Comparison of ENCODE assay signal across 34 cellular contexts in genomic region chr17:72751746-72752145, GRCh38.
"Had no signal": no experiment of that assay in that cellular context is flagged by ENCODE, and none has a peak within 500 bp of the region (broad histone marks: within the 10 kb centered on the region; RNA-seq: fewer than 3 reads in every experiment).

No MANE protein-coding gene starts in this region.

- ATAC-seq: activated CD4-positive, alpha-beta T cell treated with anti-CD3 and anti-CD28 coated beads for 36 hours; activated CD8-positive, alpha-beta T cell treated with anti-CD3 and anti-CD28 coated beads for 36 hours; activated naive CD8-positive, alpha-beta T cell treated with anti-CD3 and anti-CD28 coated beads, Interleukin-2, amount 50 U/mL, for 24 hours; activated T-cell treated with anti-CD3 and anti-CD28 coated beads, Interleukin-2, amount 50 U/mL, for 4 hours; activated T-helper 17 cell treated with anti-CD3 and anti-CD28 coated beads, Interleukin-2, amount 50 U/mL, for 72 hours; body of pancreas; effector memory CD8-positive, alpha-beta T cell; foreskin keratinocyte; gastrocnemius medialis; T-helper 17 cell had no signal

- H3K36me3 ChIP-seq: adrenal gland, gastrocnemius medialis had no signal

- DNase-seq: activated B cell treated with CpG ODN at 0.5 μM for 24 hours; activated CD4-positive, alpha-beta T cell treated with anti-CD3 and anti-CD28 coated beads for 36 hours; activated CD4-positive, alpha-beta T cell treated with anti-CD3 and anti-CD28 coated beads, Interleukin-2, amount 10 ng/mL, durations not matched to agents 24 days and 14 days; activated CD4-positive, alpha-beta T cell treated with anti-CD3 and anti-CD28 coated beads, Interleukin-2, amount 50 U/mL, for 4 hours; activated CD4-positive, CD25-positive, alpha-beta regulatory T cell treated with anti-CD3 and anti-CD28 coated beads, Interleukin-2, amount 50 U/mL, for 72 hours; activated CD8-positive, alpha-beta memory T cell treated with anti-CD3 and anti-CD28 coated beads for 24 hours; activated CD8-positive, alpha-beta T cell treated with anti-CD3 and anti-CD28 coated beads for 36 hours; activated effector memory CD4-positive, alpha-beta T cell treated with Interleukin-2 at 50 U/mL for 16 hours; activated gamma-delta T cell treated with Interleukin-2 at 50 U/mL for 16 hours; activated naive CD4-positive, alpha-beta T cell treated with anti-CD3 and anti-CD28 coated beads, Interleukin-2, amount 50 U/mL, for 16 hours; activated naive CD4-positive, alpha-beta T cell treated with Interleukin-2 at 50 U/mL for 16 hours; activated naive CD8-positive, alpha-beta T cell treated with anti-CD3 and anti-CD28 coated beads for 36 hours; activated naive CD8-positive, alpha-beta T cell treated with anti-CD3 and anti-CD28 coated beads, Interleukin-2, amount 50 U/mL, for 24 hours; activated T-cell treated with anti-CD3 and anti-CD28 coated beads, Interleukin-2, amount 50 U/mL, for 4 hours; adrenal gland; amygdala; aorta; body of pancreas; cortex of kidney; dermis blood vessel endothelial cell; effector CD4-positive, alpha-beta T cell; effector memory CD8-positive, alpha-beta T cell; erythroblast; foreskin keratinocyte; gastrocnemius medialis; glutamatergic neuron; T-helper 1 cell; T-helper 17 cell; T1000; WERI-Rb-1 had no signal

- FAIRE-seq: colon had no signal

- H3K4me3 Mint-ChIP-seq: activated B cell treated with CpG ODN at 0.5 μM for 24 hours; activated CD4-positive, alpha-beta T cell treated with anti-CD3 and anti-CD28 coated beads for 36 hours; activated CD4-positive, alpha-beta T cell treated with anti-CD3 and anti-CD28 coated beads, Interleukin-2, amount 10 ng/mL, durations not matched to agents 24 days and 14 days; activated CD8-positive, alpha-beta T cell treated with anti-CD3 and anti-CD28 coated beads for 36 hours; activated naive CD8-positive, alpha-beta T cell treated with anti-CD3 and anti-CD28 coated beads for 36 hours; activated naive CD8-positive, alpha-beta T cell treated with anti-CD3 and anti-CD28 coated beads, Interleukin-2, amount 50 U/mL, for 24 hours; activated T-cell treated with anti-CD3 and anti-CD28 coated beads, Interleukin-2, amount 50 U/mL, for 4 hours; activated T-helper 17 cell treated with anti-CD3 and anti-CD28 coated beads, Interleukin-2, amount 50 U/mL, for 72 hours; effector memory CD8-positive, alpha-beta T cell; T-helper 17 cell; T-helper 2 cell treated with Interferon-gamma antibody and Interleukin-4, amounts not matched to agents 5 μg/mL and 100 μg/mL, for 36 hours had no signal

- H3K9me3 Mint-ChIP-seq: activated T-helper 17 cell treated with anti-CD3 and anti-CD28 coated beads, Interleukin-2, amount 50 U/mL, for 72 hours had no signal

- H3K27ac Mint-ChIP-seq: activated B cell treated with CpG ODN at 0.5 μM for 24 hours; activated CD4-positive, alpha-beta T cell treated with anti-CD3 and anti-CD28 coated beads for 36 hours; activated CD4-positive, alpha-beta T cell treated with anti-CD3 and anti-CD28 coated beads, Interleukin-2, amount 10 ng/mL, durations not matched to agents 24 days and 14 days; activated CD8-positive, alpha-beta T cell treated with anti-CD3 and anti-CD28 coated beads for 36 hours; activated naive CD8-positive, alpha-beta T cell treated with anti-CD3 and anti-CD28 coated beads for 36 hours; activated naive CD8-positive, alpha-beta T cell treated with anti-CD3 and anti-CD28 coated beads, Interleukin-2, amount 50 U/mL, for 24 hours; activated T-helper 17 cell treated with anti-CD3 and anti-CD28 coated beads, Interleukin-2, amount 50 U/mL, for 72 hours; T-helper 17 cell; T-helper 2 cell treated with Interferon-gamma antibody and Interleukin-4, amounts not matched to agents 5 μg/mL and 100 μg/mL, for 36 hours had no signal

- H3K27me3 Mint-ChIP-seq: activated B cell treated with CpG ODN at 0.5 μM for 24 hours; activated CD4-positive, alpha-beta T cell treated with anti-CD3 and anti-CD28 coated beads for 36 hours; activated CD4-positive, alpha-beta T cell treated with anti-CD3 and anti-CD28 coated beads, Interleukin-2, amount 10 ng/mL, durations not matched to agents 24 days and 14 days; activated CD8-positive, alpha-beta T cell treated with anti-CD3 and anti-CD28 coated beads for 36 hours; activated naive CD8-positive, alpha-beta T cell treated with anti-CD3 and anti-CD28 coated beads for 36 hours; activated naive CD8-positive, alpha-beta T cell treated with anti-CD3 and anti-CD28 coated beads, Interleukin-2, amount 50 U/mL, for 24 hours; activated T-helper 17 cell treated with anti-CD3 and anti-CD28 coated beads, Interleukin-2, amount 50 U/mL, for 72 hours; effector memory CD8-positive, alpha-beta T cell; T-helper 17 cell had no signal

- H3K4me1 Mint-ChIP-seq: activated B cell treated with CpG ODN at 0.5 μM for 24 hours; activated CD4-positive, alpha-beta T cell treated with anti-CD3 and anti-CD28 coated beads for 36 hours; activated T-helper 17 cell treated with anti-CD3 and anti-CD28 coated beads, Interleukin-2, amount 50 U/mL, for 72 hours; T-helper 17 cell had no signal

- H3K4me3 ChIP-seq: adrenal gland, body of pancreas, esophagus muscularis mucosa, gastrocnemius medialis had no signal

- H3K27me3 ChIP-seq: adrenal gland, body of pancreas, esophagus muscularis mucosa, foreskin keratinocyte, gastrocnemius medialis had no signal
